In genomic region chr14:24119691-24120090, GRCh38 we compare ENCODE assay signal across 20 cellular contexts. TPM values are rescaled to one million over a fixed set of nuclear protein-coding genes. Genes with fewer than 3 reads are reported as not detected.
"Had no signal": no experiment of that assay in that cellular context is flagged by ENCODE, and none has a peak within 500 bp of the region (broad histone marks: within the 10 kb centered on the region; RNA-seq: fewer than 3 reads in every experiment).

No MANE protein-coding gene starts in this region.

- H3K27ac ChIP-seq: HL-60 had no signal

- H3K9me3 ChIP-seq: SK-N-SH had no signal

- DNase-seq: KBM-7, MV-4-11, NCI-H1048, NCI-H1105, NCI-H1417, NCI-H1436 treated with DMSO at 0.1 percent for 48 hours, NCI-H1694, NCI-H187 treated with DMSO at 0.1 percent for 48 hours, NCI-H2029 treated with DMSO at 0.1 percent for 48 hours, NCI-H2171 treated with DMSO at 0.1 percent for 48 hours, NCI-H345, NCI-H524, NCI-H526 treated with DMSO at 0.1 percent for 48 hours, NCI-H774, RPMI8226, SHP77, SK-N-SH, SW 1271 had no signal

RNA-seq across cellular contexts. Expression of gene FITM1, which starts 10.8 kb away (rescaled TPM):
- total RNA-seq: SK-MEL-5 had no signal
